18 cellular contexts compared by ENCODE assay signal in genomic region chr1:209319057-209319432, GRCh38.
DNase-seq lines count a peak whose midpoint lies in the region; ATAC-seq and TF ChIP-seq lines count a peak whose summit lies in the region.
"Had no signal": no experiment of that assay in that cellular context is flagged by ENCODE, and none has a peak within 500 bp of the region (broad histone marks: within the 10 kb centered on the region; RNA-seq: fewer than 3 reads in every experiment).

No MANE protein-coding gene starts in this region.

- in situ Hi-C loops in mammary epithelial cell (cut with MboI; ENCODE audit: low sequenced_read_pairs in 2 of 2), result no loop called here

- H3K9me3 Mint-ChIP-seq in MCF 10A (ENCODE audit: unreplicated experiment), result no peaks in the 10 kb centered on the region
- H3K9me3 Mint-ChIP-seq in CD8-positive, alpha-beta memory T cell, result peaks cover 0 to 6% (median 3%) of the 10 kb centered on the region in 5 donors

- intact Hi-C loops in MCF 10A (cut with micrococcal nuclease), result no loop called here
- intact Hi-C loops in breast epithelium (cut with DNase I; ENCODE audit: low total_unique reads), result no loop called here
- intact Hi-C loops in mammary epithelial cell (cut with micrococcal nuclease), result no loop called here

- H3K27ac Mint-ChIP-seq in MCF 10A (ENCODE audit: low read depth, unreplicated experiment), result no peak overlapping the region
- no peak overlapping the region for H3K27ac Mint-ChIP-seq in CD8-positive, alpha-beta memory T cell

- no peaks in the 10 kb centered on the region for H3K36me3 Mint-ChIP-seq in MCF 10A (ENCODE audit: insufficient read depth, unreplicated experiment)
- H3K36me3 Mint-ChIP-seq in CD8-positive, alpha-beta memory T cell, result no peaks in the 10 kb centered on the region

- no peaks in the 10 kb centered on the region for H3K27me3 ChIP-seq in breast epithelium
- H3K27me3 ChIP-seq in mammary epithelial cell (ENCODE audit: insufficient read depth, low read length), result no peaks in the 10 kb centered on the region
- no peaks in the 10 kb centered on the region for H3K27me3 ChIP-seq in osteoblast (ENCODE audit: insufficient read depth, low read length)
- no peaks in the 10 kb centered on the region for H3K27me3 ChIP-seq in CD8-positive, alpha-beta memory T cell (ENCODE audit: insufficient read depth, low read length, poor library complexity, severe bottlenecking)

- H3K36me3 ChIP-seq in breast epithelium (no peaks in the 10 kb centered on the region), mammary epithelial cell (ENCODE audit: insufficient read depth, low read length) (no peaks in the 10 kb centered on the region), osteoblast (ENCODE audit: insufficient read depth, low read length) (no peaks in the 10 kb centered on the region)
- no peaks in the 10 kb centered on the region for H3K36me3 ChIP-seq in CD8-positive, alpha-beta memory T cell (ENCODE audit: insufficient read depth, low read length)

- H3K79me2 ChIP-seq in mammary epithelial cell (ENCODE audit: insufficient read depth, low read length), result no peaks in the 10 kb centered on the region
- no peaks in the 10 kb centered on the region for H3K79me2 ChIP-seq in osteoblast (ENCODE audit: insufficient read depth, low read length)

- H3K27ac ChIP-seq in breast epithelium (no peak overlapping the region), mammary epithelial cell (ENCODE audit: insufficient read depth, low read depth, low read length) (peak overlapping the region; percentile 29), osteoblast (ENCODE audit: low read depth, low read length) (peak overlapping the region; percentile 22)
- H3K27ac ChIP-seq in CD8-positive, alpha-beta memory T cell (ENCODE audit: low read depth, low read length), result no peak overlapping the region

- no peak overlapping the region for H3K4me3 ChIP-seq in breast epithelium
- H3K4me3 ChIP-seq in mammary epithelial cell (replicated peaks in 1 of 3; ENCODE audit: insufficient read depth in 1 of 3, low read depth in 2 of 3, low read length in 3 of 3), result no peak overlapping the region
- no peak overlapping the region for H3K4me3 ChIP-seq in osteoblast (ENCODE audit: insufficient read depth, low read length)
- no peak overlapping the region for H3K4me3 ChIP-seq in CD8-positive, alpha-beta memory T cell (ENCODE audit: low read length)
- H3K4me3 ChIP-seq: K562 had no signal

- BruUV-seq in MCF 10A (replicated peaks; lab: Mats Ljungman, UMichigan), result no TSS peak
- BruUV-seq in mammary epithelial cell (replicated peaks; lab: Mats Ljungman, UMichigan), result no TSS peak

- CTCF ChIA-PET in MCF 10A (lab: Yijun Ruan, JAX), result interaction anchor here (0.6 to 4.4 kb wide), 16 partner anchors 9 to 1467 kb away, joined by 3 to 25 read pairs (median 4); no protein-coding TSS in a partner anchor
- CTCF ChIA-PET in mammary epithelial cell (lab: Charles Lee; ENCODE audit: low non-redundant PET), result no interaction called here
- CTCF ChIA-PET in CD8-positive, alpha-beta memory T cell (lab: Charles Lee), result interaction anchor here (0.6 kb wide), 1 partner anchor 521 kb away, joined by 3 read pairs; no protein-coding TSS in a partner anchor

- H3K27me3 Mint-ChIP-seq in MCF 10A (ENCODE audit: insufficient read depth, unreplicated experiment), result no peaks in the 10 kb centered on the region
- peaks cover 2 to 3% of the 10 kb centered on the region in 2 donors for H3K27me3 Mint-ChIP-seq in CD8-positive, alpha-beta memory T cell

- H3K9me3 ChIP-seq in breast epithelium (no peaks in the 10 kb centered on the region), mammary epithelial cell (replicated peaks; ENCODE audit: insufficient read depth, low read length) (no peaks in the 10 kb centered on the region), osteoblast (ENCODE audit: low read depth, low read length) (no peaks in the 10 kb centered on the region)
- H3K9me3 ChIP-seq in CD8-positive, alpha-beta memory T cell (ENCODE audit: low read length), result no peaks in the 10 kb centered on the region

- H4K20me1 ChIP-seq in mammary epithelial cell (ENCODE audit: insufficient read depth, low read length) (no peaks in the 10 kb centered on the region), osteoblast (ENCODE audit: insufficient read depth, low read length) (no peaks in the 10 kb centered on the region)

- H3K4me3 Mint-ChIP-seq in MCF 10A (ENCODE audit: unreplicated experiment), result no peak overlapping the region
- H3K4me3 Mint-ChIP-seq in CD8-positive, alpha-beta memory T cell, result no peak overlapping the region

- WGBS in mammary epithelial cell (ENCODE audit: low coverage, missing lambda C conversion rate), result 94% methylated on average over 3 of the region's 3 CpGs

- H3K4me2 ChIP-seq in mammary epithelial cell (ENCODE audit: insufficient read depth, low read depth, low read length), result peak overlapping the region; percentile 40
- peak overlapping the region; percentile 1 for H3K4me2 ChIP-seq in osteoblast (ENCODE audit: insufficient read depth, low read length)

- H2AFZ ChIP-seq in mammary epithelial cell (ENCODE audit: low read depth, low read length) (no peak overlapping the region), osteoblast (ENCODE audit: low read length) (no peak overlapping the region)

- no peak for TF ChIP-seq POLR2A in breast epithelium (IDR thresholded peaks at IDR 0.05)

- no peak for ATAC-seq in HG02885 (IDR thresholded peaks at IDR 0.05; ENCODE audit: poor library complexity, unreplicated experiment)
- ATAC-seq: K562 had no signal

- peaks cover 23% of the 10 kb centered on the region for H3K4me1 Mint-ChIP-seq in MCF 10A (ENCODE audit: insufficient read depth, unreplicated experiment)
- H3K4me1 Mint-ChIP-seq in CD8-positive, alpha-beta memory T cell, result no peaks in the 10 kb centered on the region

- H3K4me1 ChIP-seq in breast epithelium, result no peaks in the 10 kb centered on the region
- peaks cover 25% of the 10 kb centered on the region for H3K4me1 ChIP-seq in mammary epithelial cell (ENCODE audit: insufficient read depth, low read length)
- peaks cover 17% of the 10 kb centered on the region for H3K4me1 ChIP-seq in osteoblast (ENCODE audit: insufficient read depth, low read length)
- H3K4me1 ChIP-seq in CD8-positive, alpha-beta memory T cell (ENCODE audit: insufficient read depth, low read length), result no peaks in the 10 kb centered on the region

- POLR2A ChIA-PET in MCF 10A (lab: Yijun Ruan, JAX), result interaction anchor here (0.6 to 2.0 kb wide), 9 partner anchors 9 to 1407 kb away, joined by 3 to 9 read pairs (median 4); no protein-coding TSS in a partner anchor
- POLR2A ChIA-PET in CD8-positive, alpha-beta memory T cell (lab: Charles Lee), result no interaction called here

- no peak overlapping the region for H3K9ac ChIP-seq in mammary epithelial cell (ENCODE audit: insufficient read depth, low read length)

- dilution Hi-C loops in mammary epithelial cell (cut with HindIII; ENCODE audit: low sequenced_read_pairs), result no loop called here

- TF ChIP-seq CTCF in MCF 10A (IDR thresholded peaks at IDR 0.05; ENCODE audit: unreplicated experiment), result no peak
- TF ChIP-seq CTCF in breast epithelium (IDR thresholded peaks at IDR 0.05), result no peak
- no peak for TF ChIP-seq CTCF in mammary epithelial cell (conservative IDR thresholded peaks at IDR 0.05 in 1 of 2, IDR thresholded peaks at IDR 0.05 in 1 of 2; ENCODE audit: extremely low read depth in 1 of 2, insufficient read depth in 1 of 2, low read depth in 1 of 2, low read length in 2 of 2)
- TF ChIP-seq CTCF in osteoblast (IDR thresholded peaks at IDR 0.05; ENCODE audit: extremely low read depth, low read depth, low read length), result no peak

- DNase-seq in MCF 10A (ENCODE audit: unreplicated experiment) (peak; percentile 26), breast epithelium (ENCODE audit: low spot score in 2 of 2) (no peak), mammary epithelial cell (peak; percentile 10), osteoblast (ENCODE audit: insufficient read length, low spot score, missing footprints) (peak; percentile 73), inferior parietal cortex (ENCODE audit: extremely low spot score) (no peak)
- no peak for DNase-seq in CD8-positive, alpha-beta memory T cell
- DNase-seq: 8988T, Kasumi-1, MV-4-11, NCI-H1105 treated with DMSO at 0.1 percent for 48 hours, NCI-H146, NCI-H2029, NCI-H446, NCI-H524 treated with DMSO at 0.1 percent for 48 hours, NCI-H774, SHP77 had no signal

Comparison
In these comparisons a context has a peak if more than half of its experiments do, and no peak if none do; other contexts are left out.
1. DNase-seq: peak in MCF 10A (single experiment), mammary epithelial cell (single experiment) and osteoblast (single experiment); none in breast epithelium (0 of 2), CD8-positive, alpha-beta memory T cell (0 of 5) and inferior parietal cortex (single experiment).
2. H3K27ac ChIP-seq: peak in mammary epithelial cell (single experiment) and osteoblast (single experiment); none in breast epithelium (0 of 2) and CD8-positive, alpha-beta memory T cell (single experiment).